Comparison of ENCODE assay signal across 8 cellular contexts in the genomic region with DNA sequence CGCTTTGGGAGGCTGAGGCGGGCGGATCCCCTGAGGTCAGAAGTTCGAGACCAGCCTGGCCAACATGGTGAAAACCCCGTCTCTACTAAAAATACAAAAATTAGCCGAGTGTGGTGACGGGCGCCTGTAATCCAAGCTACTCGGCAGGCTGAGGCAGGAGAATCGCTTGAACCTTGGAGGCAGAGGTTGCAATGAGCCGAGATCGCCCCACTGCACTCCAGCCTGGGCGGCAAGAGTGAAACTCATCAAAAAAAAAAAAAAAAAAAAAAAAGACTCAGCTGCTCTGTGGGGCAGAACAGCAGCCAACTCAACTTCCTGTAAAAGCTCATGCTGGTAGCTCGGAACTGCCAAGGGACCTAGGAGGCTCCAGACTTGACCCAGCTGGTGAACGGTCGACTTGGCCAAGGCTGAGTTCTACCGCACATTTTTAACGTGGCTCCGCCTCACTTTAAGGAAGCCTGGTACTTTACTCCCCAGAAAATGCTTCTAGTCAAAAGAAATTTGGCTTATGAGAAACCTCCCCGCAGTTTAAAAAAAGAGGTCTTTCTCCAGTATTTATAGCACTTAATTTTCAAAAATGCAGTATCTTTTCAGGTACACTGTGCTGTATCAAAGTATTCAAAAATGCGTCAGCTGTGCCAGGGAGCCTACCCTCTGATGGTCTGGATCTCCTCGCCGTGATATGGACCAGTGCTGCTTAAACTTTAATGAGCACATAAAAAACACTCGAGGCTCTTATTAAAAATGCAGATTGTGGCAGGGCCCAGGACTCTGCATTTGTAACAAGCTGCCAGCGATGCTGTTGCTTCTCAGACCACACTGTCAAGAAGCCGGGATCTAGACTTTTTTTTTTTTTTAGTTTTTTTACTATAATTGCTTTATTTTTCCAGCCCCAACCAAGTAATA. TPM values are rescaled to one million over a fixed set of nuclear protein-coding genes. Genes with fewer than 3 reads are reported as not detected.
DNase-seq lines count a peak whose midpoint lies in the region; ATAC-seq and TF ChIP-seq lines count a peak whose summit lies in the region.

No MANE protein-coding gene starts in this region.

- DNase-seq in EL: peak; percentile 70
- DNase-seq in HL-60 (ENCODE audit: low read depth in 1 of 2, low spot score in 1 of 2): peak in 1 of 2 experiments; percentile 89
- no peak for DNase-seq in WTC11 (ENCODE audit: low spot score)
- DNase-seq in fibroblast of pulmonary artery (ENCODE audit: low read depth): peak; percentile 93
- DNase-seq in Ammon's horn (ENCODE audit: low spot score): no peak
- no peak for DNase-seq in NCI-H1092 treated with DMSO at 0.1 percent for 48 hours (lab: John Stamatoyannopoulos, UW)

- H3K36me3 Mint-ChIP-seq in WTC11: peaks cover 6% of the 10 kb centered on the region

- peak overlapping the region; percentile 52 for H2AFZ ChIP-seq in neuron (ENCODE audit: low read depth, low read length)

- H3K4me3 Mint-ChIP-seq in WTC11: peak overlapping the region; percentile 78

- peaks cover 29% of the 10 kb centered on the region for H3K4me1 Mint-ChIP-seq in WTC11

- peak overlapping the region; percentile 95 for H3K27ac ChIP-seq in HL-60 (replicated peaks)

- peak overlapping the region; percentile 84 for H3K27ac Mint-ChIP-seq in WTC11

- H3K4me3 ChIP-seq in HL-60 (replicated peaks; ENCODE audit: insufficient read depth, low read length) (peak overlapping the region; percentile 41), fibroblast of pulmonary artery (replicated peaks; ENCODE audit: low read depth, low read length) (peak overlapping the region; percentile 92), neuron (ENCODE audit: low read length) (peak overlapping the region; percentile 74)

- H3K9me3 Mint-ChIP-seq in WTC11: peaks cover 9% of the 10 kb centered on the region

- CTCF ChIA-PET in WTC11 (lab: Charles Lee): interaction anchor here (0.6 to 2.3 kb wide), 8 partner anchors 9 to 380 kb away, joined by 3 to 9 read pairs (median 4); a partner anchor contains a TSS

- H3K27me3 ChIP-seq in HL-60 (ENCODE audit: insufficient read depth, poor library complexity, severe bottlenecking): no peaks in the 10 kb centered on the region
- no peaks in the 10 kb centered on the region for H3K27me3 ChIP-seq in neuron (ENCODE audit: insufficient read depth, low read length)

- TF ChIP-seq CTCF in HL-60 (IDR thresholded peaks at IDR 0.05; ENCODE audit: insufficient read depth, low read length): no peak
- no peak for TF ChIP-seq CTCF in WTC11 (IDR thresholded peaks at IDR 0.05)
- no peak for TF ChIP-seq CTCF in fibroblast of pulmonary artery (IDR thresholded peaks at IDR 0.05; ENCODE audit: low read length, missing control alignments)

- H3K4me1 ChIP-seq in neuron (ENCODE audit: insufficient read depth, low read length): peaks cover 13% of the 10 kb centered on the region

- peaks cover 38% of the 10 kb centered on the region for H3K27me3 Mint-ChIP-seq in WTC11 (ENCODE audit: low read depth)

- no peaks in the 10 kb centered on the region for H3K9me3 ChIP-seq in neuron (ENCODE audit: low read length)

- ATAC-seq in WTC11: no peak
- ATAC-seq in GM18520 (IDR thresholded peaks at IDR 0.05; ENCODE audit: unreplicated experiment): no peak

- POLR2A ChIA-PET in WTC11 (lab: Charles Lee): interaction anchor here (0.6 to 1.2 kb wide), 2 partner anchors 17 to 448 kb away, joined by 7 to 8 read pairs; no protein-coding TSS in a partner anchor

- H3K36me3 ChIP-seq in neuron (ENCODE audit: insufficient read depth, low read length): no peaks in the 10 kb centered on the region

TF ChIP-seq in WTC11, 78 proteins besides CTCF, POLR2A, EP300 and RAD21:
- TF ChIP-seq RELA (CRISPR knock-in tag; IDR thresholded peaks at IDR 0.05; ENCODE audit: borderline replicate concordance): no peak
- no peak for TF ChIP-seq TCF7 (CRISPR knock-in tag; IDR thresholded peaks at IDR 0.05; ENCODE audit: low read depth)
- TF ChIP-seq, protein P1, sequence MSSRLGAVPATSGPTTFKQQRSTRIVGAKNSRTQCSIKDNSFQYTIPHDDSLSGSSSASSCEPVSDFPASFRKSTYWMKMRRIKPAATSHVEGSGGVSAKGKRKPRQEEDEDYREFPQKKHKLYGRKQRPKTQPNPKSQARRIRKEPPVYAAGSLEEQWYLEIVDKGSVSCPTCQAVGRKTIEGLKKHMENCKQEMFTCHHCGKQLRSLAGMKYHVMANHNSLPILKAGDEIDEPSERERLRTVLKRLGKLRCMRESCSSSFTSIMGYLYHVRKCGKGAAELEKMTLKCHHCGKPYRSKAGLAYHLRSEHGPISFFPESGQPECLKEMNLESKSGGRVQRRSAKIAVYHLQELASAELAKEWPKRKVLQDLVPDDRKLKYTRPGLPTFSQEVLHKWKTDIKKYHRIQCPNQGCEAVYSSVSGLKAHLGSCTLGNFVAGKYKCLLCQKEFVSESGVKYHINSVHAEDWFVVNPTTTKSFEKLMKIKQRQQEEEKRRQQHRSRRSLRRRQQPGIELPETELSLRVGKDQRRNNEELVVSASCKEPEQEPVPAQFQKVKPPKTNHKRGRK (CRISPR knock-in tag; IDR thresholded peaks at IDR 0.05; ENCODE audit: borderline replicate concordance): no peak
- no peak for TF ChIP-seq ZNF317 (CRISPR knock-in tag; IDR thresholded peaks at IDR 0.05; ENCODE audit: borderline replicate concordance, low read depth)
- TF ChIP-seq, protein P2, sequence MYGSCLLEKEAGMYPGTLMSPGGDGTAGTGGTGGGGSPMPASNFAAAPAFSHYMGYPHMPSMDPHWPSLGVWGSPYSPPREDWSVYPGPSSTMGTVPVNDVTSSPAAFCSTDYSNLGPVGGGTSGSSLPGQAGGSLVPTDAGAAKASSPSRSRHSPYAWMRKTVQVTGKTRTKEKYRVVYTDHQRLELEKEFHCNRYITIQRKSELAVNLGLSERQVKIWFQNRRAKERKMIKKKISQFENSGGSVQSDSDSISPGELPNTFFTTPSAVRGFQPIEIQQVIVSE (CRISPR knock-in tag; IDR thresholded peaks at IDR 0.05; ENCODE audit: borderline replicate concordance): no peak
- TF ChIP-seq NR2C2 (CRISPR knock-in tag; IDR thresholded peaks at IDR 0.05): no peak
- TF ChIP-seq GTF2I (CRISPR knock-in tag; conservative IDR thresholded peaks at IDR 0.05): no peak
- TF ChIP-seq, protein P3, sequence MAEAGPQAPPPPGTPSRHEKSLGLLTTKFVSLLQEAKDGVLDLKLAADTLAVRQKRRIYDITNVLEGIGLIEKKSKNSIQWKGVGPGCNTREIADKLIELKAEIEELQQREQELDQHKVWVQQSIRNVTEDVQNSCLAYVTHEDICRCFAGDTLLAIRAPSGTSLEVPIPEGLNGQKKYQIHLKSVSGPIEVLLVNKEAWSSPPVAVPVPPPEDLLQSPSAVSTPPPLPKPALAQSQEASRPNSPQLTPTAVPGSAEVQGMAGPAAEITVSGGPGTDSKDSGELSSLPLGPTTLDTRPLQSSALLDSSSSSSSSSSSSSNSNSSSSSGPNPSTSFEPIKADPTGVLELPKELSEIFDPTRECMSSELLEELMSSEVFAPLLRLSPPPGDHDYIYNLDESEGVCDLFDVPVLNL (CRISPR knock-in tag; IDR thresholded peaks at IDR 0.05; ENCODE audit: borderline replicate concordance, low read depth): no peak
- no peak for TF ChIP-seq ELF4 (CRISPR knock-in tag; IDR thresholded peaks at IDR 0.05; ENCODE audit: low read depth)

RNA-seq across cellular contexts. Expression of a gene that starts 1.2 kb away (rescaled TPM):
- total RNA-seq in WTC11 (2021): 80.1 to 106 TPM (median 86.7 TPM) in 3 replicates

RNA-seq across cellular contexts. Expression of a gene that starts 16.2 kb away (rescaled TPM):
- total RNA-seq in WTC11 (2021): 47.7 to 62.1 TPM (median 52.0 TPM) in 3 replicates

RNA-seq across cellular contexts. Expression of a gene that starts 16.4 kb away (rescaled TPM):
- 135 to 152 TPM (median 149 TPM) in 3 replicates for total RNA-seq in WTC11 (2021)

RNA-seq across cellular contexts. Expression of a gene that starts 29.8 kb away (rescaled TPM):
- total RNA-seq in WTC11 (2021): not detected in 3 replicates

RNA-seq across cellular contexts. Expression of a gene that starts 38.1 kb away (rescaled TPM):
- 0.35 to 1.3 TPM (median 0.60 TPM) in 3 replicates for total RNA-seq in WTC11 (2021)

Comparison
In these comparisons a context has a peak if more than half of its experiments do, and no peak if none do; other contexts are left out.
1. DNase-seq: peak in EL (single experiment) and fibroblast of pulmonary artery (single experiment); none in WTC11 (single experiment), Ammon's horn (single experiment) and NCI-H1092 treated with DMSO at 0.1 percent for 48 hours (single experiment).
2. H3K4me3 ChIP-seq: peak in every context shown above with its lines; median percentile 92 in fibroblast of pulmonary artery; 74 in neuron; 41 in HL-60.